ENCODE assay signal across 15 cellular contexts in genomic region chr6:128443553-128443952, GRCh38.
DNase-seq lines count a peak whose midpoint lies in the region; ATAC-seq and TF ChIP-seq lines count a peak whose summit lies in the region.
"Had no signal": no experiment of that assay in that cellular context is flagged by ENCODE, and none has a peak within 500 bp of the region (broad histone marks: within the 10 kb centered on the region; RNA-seq: fewer than 3 reads in every experiment).

No MANE protein-coding gene starts in this region.

- ATAC-seq in SK-N-SH treated with all-trans-retinoic acid at 6 μM for 48 hours: peak; percentile 74
- peak; percentile 59 for ATAC-seq in left lung

- no peaks in the 10 kb centered on the region for H3K4me1 ChIP-seq in left lung
- H3K4me1 ChIP-seq in stomach: peaks cover 0 to 50% (median 25%) of the 10 kb centered on the region in 4 donors
- H3K4me1 ChIP-seq: BLaER1 had no signal

- no peaks in the 10 kb centered on the region for H3K36me3 ChIP-seq in left lung
- H3K36me3 ChIP-seq in stomach: no peaks in the 10 kb centered on the region
- H3K36me3 ChIP-seq: BLaER1, MG63 had no signal

- H3K9me3 ChIP-seq in left lung (no peaks in the 10 kb centered on the region), stomach (no peaks in the 10 kb centered on the region)
- H3K9me3 ChIP-seq: BLaER1, MG63 had no signal

- 34 to 71% (median 40%) methylated on average over 3 of the region's 3 CpGs for WGBS in stomach, 5 donors

- H3K4me3 ChIP-seq in choroid plexus epithelial cell (ENCODE audit: low read depth, low read length) (no peak overlapping the region), left lung (no peak overlapping the region), stomach (no peak overlapping the region)
- H3K4me3 ChIP-seq: BLaER1, MG63 had no signal

- intact Hi-C loops in left lung (cut with DNase I) (no loop called here), stomach (cut with DNase I; ENCODE audit: low total_unique reads) (no loop called here)

- no peak overlapping the region for H3K27ac ChIP-seq in left lung
- H3K27ac ChIP-seq in stomach: peak overlapping the region; percentile 24 to 75 (median 63)
- H3K27ac ChIP-seq: BLaER1, KMS-11 had no signal

- DNase-seq in choroid plexus epithelial cell (ENCODE audit: low read depth) (peak; percentile 43), left lung (no peak), stomach (peak; percentile 39), A172 (ENCODE audit: low spot score) (no peak), cerebellar cortex (ENCODE audit: low spot score) (no peak)
- DNase-seq in stimulated activated CD4-positive, alpha-beta T cell treated with anti-CD3 and anti-CD28 coated beads, Interleukin-2, amount 100 ng/mL, for 48 hours: no peak
- DNase-seq: CD8-positive, alpha-beta memory T cell; MG63; NCI-H1105; NCI-H1694 treated with DMSO at 0.1 percent for 48 hours; NCI-H82; SIG-M5 had no signal

- no peak for TF ChIP-seq POLR2A in stomach (IDR thresholded peaks at IDR 0.05)

- TF ChIP-seq EP300 in stomach (IDR thresholded peaks at IDR 0.05): no peak

- H3K27me3 ChIP-seq in left lung (no peaks in the 10 kb centered on the region), stomach (no peaks in the 10 kb centered on the region)
- H3K27me3 ChIP-seq: BLaER1, MG63 had no signal

- TF ChIP-seq CTCF in choroid plexus epithelial cell (conservative IDR thresholded peaks at IDR 0.05; ENCODE audit: low read depth, low read length) (no peak), left lung (IDR thresholded peaks at IDR 0.05) (no peak), stomach (IDR thresholded peaks at IDR 0.05) (no peak)

TF ChIP-seq in SK-N-SH treated with all-trans-retinoic acid at 6 μM for 48 hours, 23 proteins besides CTCF, POLR2A, EP300 and RAD21:
- TF ChIP-seq RARB (CRISPR knock-in tag; IDR thresholded peaks at IDR 0.05): no peak
- no peak for TF ChIP-seq ARNTL (CRISPR knock-in tag; IDR thresholded peaks at IDR 0.05; ENCODE audit: borderline replicate concordance, low read depth)
- TF ChIP-seq ZC3H10 (CRISPR knock-in tag; IDR thresholded peaks at IDR 0.05): no peak
- no peak for TF ChIP-seq TOX (CRISPR knock-in tag; IDR thresholded peaks at IDR 0.05; ENCODE audit: borderline replicate concordance)
- TF ChIP-seq, protein P1, sequence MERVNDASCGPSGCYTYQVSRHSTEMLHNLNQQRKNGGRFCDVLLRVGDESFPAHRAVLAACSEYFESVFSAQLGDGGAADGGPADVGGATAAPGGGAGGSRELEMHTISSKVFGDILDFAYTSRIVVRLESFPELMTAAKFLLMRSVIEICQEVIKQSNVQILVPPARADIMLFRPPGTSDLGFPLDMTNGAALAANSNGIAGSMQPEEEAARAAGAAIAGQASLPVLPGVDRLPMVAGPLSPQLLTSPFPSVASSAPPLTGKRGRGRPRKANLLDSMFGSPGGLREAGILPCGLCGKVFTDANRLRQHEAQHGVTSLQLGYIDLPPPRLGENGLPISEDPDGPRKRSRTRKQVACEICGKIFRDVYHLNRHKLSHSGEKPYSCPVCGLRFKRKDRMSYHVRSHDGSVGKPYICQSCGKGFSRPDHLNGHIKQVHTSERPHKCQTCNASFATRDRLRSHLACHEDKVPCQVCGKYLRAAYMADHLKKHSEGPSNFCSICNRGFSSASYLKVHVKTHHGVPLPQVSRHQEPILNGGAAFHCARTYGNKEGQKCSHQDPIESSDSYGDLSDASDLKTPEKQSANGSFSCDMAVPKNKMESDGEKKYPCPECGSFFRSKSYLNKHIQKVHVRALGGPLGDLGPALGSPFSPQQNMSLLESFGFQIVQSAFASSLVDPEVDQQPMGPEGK (CRISPR knock-in tag; IDR thresholded peaks at IDR 0.05; ENCODE audit: borderline replicate concordance): no peak
- TF ChIP-seq, protein P2, sequence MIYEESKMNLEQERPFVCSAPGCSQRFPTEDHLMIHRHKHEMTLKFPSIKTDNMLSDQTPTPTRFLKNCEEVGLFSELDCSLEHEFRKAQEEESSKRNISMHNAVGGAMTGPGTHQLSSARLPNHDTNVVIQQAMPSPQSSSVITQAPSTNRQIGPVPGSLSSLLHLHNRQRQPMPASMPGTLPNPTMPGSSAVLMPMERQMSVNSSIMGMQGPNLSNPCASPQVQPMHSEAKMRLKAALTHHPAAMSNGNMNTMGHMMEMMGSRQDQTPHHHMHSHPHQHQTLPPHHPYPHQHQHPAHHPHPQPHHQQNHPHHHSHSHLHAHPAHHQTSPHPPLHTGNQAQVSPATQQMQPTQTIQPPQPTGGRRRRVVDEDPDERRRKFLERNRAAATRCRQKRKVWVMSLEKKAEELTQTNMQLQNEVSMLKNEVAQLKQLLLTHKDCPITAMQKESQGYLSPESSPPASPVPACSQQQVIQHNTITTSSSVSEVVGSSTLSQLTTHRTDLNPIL (CRISPR knock-in tag; IDR thresholded peaks at IDR 0.05; ENCODE audit: low read depth): no peak
- TF ChIP-seq ZNF70 (CRISPR knock-in tag; IDR thresholded peaks at IDR 0.05): no peak
- TF ChIP-seq BACH2 (CRISPR knock-in tag; IDR thresholded peaks at IDR 0.05; ENCODE audit: borderline replicate concordance): no peak
- TF ChIP-seq SNAI2 (CRISPR knock-in tag; IDR thresholded peaks at IDR 0.05): no peak
- no peak for TF ChIP-seq ZNF565 (CRISPR knock-in tag; conservative IDR thresholded peaks at IDR 0.05; ENCODE audit: low read depth)
- no peak for TF ChIP-seq ISL1 (CRISPR knock-in tag; IDR thresholded peaks at IDR 0.05)
- no peak for TF ChIP-seq OSR1 (CRISPR knock-in tag; IDR thresholded peaks at IDR 0.05)
- TF ChIP-seq PPARA (CRISPR knock-in tag; IDR thresholded peaks at IDR 0.05; ENCODE audit: borderline replicate concordance): no peak
- TF ChIP-seq ESRRG (CRISPR knock-in tag; IDR thresholded peaks at IDR 0.05): no peak
- no peak for TF ChIP-seq ZNF8 (CRISPR knock-in tag; IDR thresholded peaks at IDR 0.05)
- no peak for TF ChIP-seq TCF4 (CRISPR knock-in tag; IDR thresholded peaks at IDR 0.05; ENCODE audit: borderline replicate concordance)
- TF ChIP-seq ZFP30 (CRISPR knock-in tag; IDR thresholded peaks at IDR 0.05): no peak
- TF ChIP-seq, protein P3, sequence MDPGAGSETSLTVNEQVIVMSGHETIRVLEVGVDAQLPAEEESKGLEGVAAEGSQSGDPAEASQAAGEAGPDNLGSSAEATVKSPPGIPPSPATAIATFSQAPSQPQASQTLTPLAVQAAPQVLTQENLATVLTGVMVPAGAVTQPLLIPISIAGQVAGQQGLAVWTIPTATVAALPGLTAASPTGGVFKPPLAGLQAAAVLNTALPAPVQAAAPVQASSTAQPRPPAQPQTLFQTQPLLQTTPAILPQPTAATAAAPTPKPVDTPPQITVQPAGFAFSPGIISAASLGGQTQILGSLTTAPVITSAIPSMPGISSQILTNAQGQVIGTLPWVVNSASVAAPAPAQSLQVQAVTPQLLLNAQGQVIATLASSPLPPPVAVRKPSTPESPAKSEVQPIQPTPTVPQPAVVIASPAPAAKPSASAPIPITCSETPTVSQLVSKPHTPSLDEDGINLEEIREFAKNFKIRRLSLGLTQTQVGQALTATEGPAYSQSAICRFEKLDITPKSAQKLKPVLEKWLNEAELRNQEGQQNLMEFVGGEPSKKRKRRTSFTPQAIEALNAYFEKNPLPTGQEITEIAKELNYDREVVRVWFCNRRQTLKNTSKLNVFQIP (CRISPR knock-in tag; IDR thresholded peaks at IDR 0.05; ENCODE audit: borderline replicate concordance, low read depth): no peak

Comparison
In these comparisons a context has a peak if more than half of its experiments do, and no peak if none do; other contexts are left out.
1. DNase-seq: peak in choroid plexus epithelial cell (single experiment) and stomach (single experiment); none in left lung (0 of 2), A172 (single experiment), cerebellar cortex (single experiment) and stimulated activated CD4-positive, alpha-beta T cell treated with anti-CD3 and anti-CD28 coated beads, Interleukin-2, amount 100 ng/mL, for 48 hours (0 of 2).
2. H3K27ac ChIP-seq: peak in stomach (5 of 5); none in left lung (0 of 2).